In the genomic region with DNA sequence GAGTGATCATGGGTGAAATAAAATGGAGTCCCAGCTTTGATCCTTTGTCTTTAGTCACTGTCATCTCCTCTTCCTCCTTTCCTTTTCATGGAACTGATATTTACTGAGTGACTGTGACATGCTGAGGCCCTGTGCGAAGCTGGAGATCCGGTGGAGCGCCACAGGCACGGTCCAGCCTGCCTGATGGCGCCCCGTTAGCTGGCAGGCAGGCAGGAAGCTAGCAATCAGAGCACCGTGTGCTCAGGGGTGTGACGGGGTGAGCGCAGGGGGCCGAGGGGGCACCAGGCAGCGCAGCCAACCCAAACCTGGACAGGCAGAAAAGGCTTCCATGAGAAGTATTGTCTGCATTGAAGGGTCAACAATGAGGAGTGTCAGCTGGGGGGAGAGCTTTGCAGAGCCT, we compare ENCODE assay signal across 34 cellular contexts.
"Had no signal": no experiment of that assay in that cellular context is flagged by ENCODE, and none has a peak within 500 bp of the region (broad histone marks: within the 10 kb centered on the region; RNA-seq: fewer than 3 reads in every experiment).

No MANE protein-coding gene starts in this region.

- H3K27me3 ChIP-seq: MG63 had no signal

- H3K4me2 ChIP-seq: PC-9 had no signal

- H3K4me3 Mint-ChIP-seq: activated B cell treated with CpG ODN at 0.5 μM for 24 hours; activated CD4-positive, alpha-beta memory T cell treated with anti-CD3 and anti-CD28 coated beads for 36 hours; activated naive CD4-positive, alpha-beta T cell treated with anti-CD3 and anti-CD28 coated beads for 36 hours; activated T-cell treated with anti-CD3 and anti-CD28 coated beads, Interleukin-2, amount 50 U/mL, for 4 hours; activated T-helper 1 cell treated with anti-CD3 and anti-CD28 coated beads, Interleukin-12 subunit alpha, Interleukin-12 subunit beta, Interleukin-2, Interleukin-4 antibody, amounts not matched to agents 30 ng/mL and 10 ng/mL and 1 ng/mL, durations not matched to agents 14 hours and 24 hours and 36 hours; brain; T-cell; T-helper 17 cell had no signal

- H3K36me3 ChIP-seq: MG63 had no signal

- H3K9me3 Mint-ChIP-seq: activated B cell treated with CpG ODN at 0.5 μM for 24 hours; activated CD4-positive, alpha-beta memory T cell treated with anti-CD3 and anti-CD28 coated beads for 36 hours; activated naive CD4-positive, alpha-beta T cell treated with anti-CD3 and anti-CD28 coated beads, Interleukin-2, amount 50 U/mL, for 72 hours; activated T-cell treated with anti-CD3 and anti-CD28 coated beads, Interleukin-2, amount 50 U/mL, for 4 hours; activated T-helper 1 cell treated with anti-CD3 and anti-CD28 coated beads, Interleukin-12 subunit alpha, Interleukin-12 subunit beta, Interleukin-2, Interleukin-4 antibody, amounts not matched to agents 30 ng/mL and 10 ng/mL and 1 ng/mL, durations not matched to agents 14 hours and 24 hours and 36 hours; T-cell had no signal

- ATAC-seq: activated naive CD4-positive, alpha-beta T cell treated with anti-CD3 and anti-CD28 coated beads, Interleukin-2, amount 50 U/mL, for 72 hours; activated T-cell treated with anti-CD3 and anti-CD28 coated beads, Interleukin-2, amount 50 U/mL, for 4 hours; Right ventricle myocardium inferior; SK-N-SH treated with all-trans-retinoic acid at 6 μM for 48 hours; T-cell; T-helper 17 cell had no signal

- FAIRE-seq: RCC 7860 had no signal

- H3K4me3 ChIP-seq: MG63, PC-9 had no signal

- H3K36me3 Mint-ChIP-seq: activated CD4-positive, alpha-beta memory T cell treated with anti-CD3 and anti-CD28 coated beads for 36 hours; activated naive CD4-positive, alpha-beta T cell treated with anti-CD3 and anti-CD28 coated beads, Interleukin-2, amount 50 U/mL, for 72 hours; T-cell had no signal

- H3K9me3 ChIP-seq: MG63 had no signal

- DNase-seq: activated B cell treated with CpG ODN at 0.5 μM for 24 hours; activated CD4-positive, alpha-beta memory T cell treated with anti-CD3 and anti-CD28 coated beads for 36 hours; activated CD4-positive, alpha-beta T cell treated with anti-CD3 and anti-CD28 coated beads for 4 hours; activated CD4-positive, alpha-beta T cell treated with anti-CD3 and anti-CD28 coated beads, Interleukin-2, amount 50 U/mL, for 1 hour; activated CD4-positive, CD25-positive, alpha-beta regulatory T cell treated with anti-CD3 and anti-CD28 coated beads, Interleukin-2, amount 50 U/mL, for 72 hours; activated CD8-positive, alpha-beta memory T cell treated with anti-CD3 and anti-CD28 coated beads, Interleukin-2, amount 50 U/mL, for 4 hours; activated gamma-delta T cell treated with Interleukin-2 at 50 U/mL for 16 hours; activated naive CD4-positive, alpha-beta T cell treated with anti-CD3 and anti-CD28 coated beads for 36 hours; activated T-cell treated with anti-CD3 and anti-CD28 coated beads for 4 hours; activated T-cell treated with anti-CD3 and anti-CD28 coated beads, Interleukin-2, amount 50 U/mL, for 4 hours; anterior cingulate cortex; Kasumi-1; MG63; NCI-H1048; NCI-H1105 treated with DMSO at 0.1 percent for 48 hours; NCI-H1436; NCI-H1694; NCI-H1930; NCI-H2081 treated with DMSO at 0.1 percent for 48 hours; NCI-H510A; NCI-H748 treated with DMSO at 0.1 percent for 48 hours; PC-9; SIG-M5; T-cell; T-helper 17 cell; T-helper 9 cell had no signal

- H3K27ac Mint-ChIP-seq: activated B cell treated with CpG ODN at 0.5 μM for 24 hours; activated CD4-positive, alpha-beta memory T cell treated with anti-CD3 and anti-CD28 coated beads for 36 hours; activated naive CD4-positive, alpha-beta T cell treated with anti-CD3 and anti-CD28 coated beads for 36 hours; activated naive CD4-positive, alpha-beta T cell treated with anti-CD3 and anti-CD28 coated beads, Interleukin-2, amount 50 U/mL, for 72 hours; activated T-helper 1 cell treated with anti-CD3 and anti-CD28 coated beads, Interleukin-12 subunit alpha, Interleukin-12 subunit beta, Interleukin-2, Interleukin-4 antibody, amounts not matched to agents 30 ng/mL and 10 ng/mL and 1 ng/mL, durations not matched to agents 14 hours and 24 hours and 36 hours; T-cell; T-helper 17 cell had no signal

- H2AFZ ChIP-seq: PC-9 had no signal

- H3K4me1 Mint-ChIP-seq: activated B cell treated with CpG ODN at 0.5 μM for 24 hours, T-cell, T-helper 17 cell had no signal

- H3K27ac ChIP-seq: PC-9, RWPE1, VCaP had no signal
